ENCODE assay signal across 12 cellular contexts in the genomic region with DNA sequence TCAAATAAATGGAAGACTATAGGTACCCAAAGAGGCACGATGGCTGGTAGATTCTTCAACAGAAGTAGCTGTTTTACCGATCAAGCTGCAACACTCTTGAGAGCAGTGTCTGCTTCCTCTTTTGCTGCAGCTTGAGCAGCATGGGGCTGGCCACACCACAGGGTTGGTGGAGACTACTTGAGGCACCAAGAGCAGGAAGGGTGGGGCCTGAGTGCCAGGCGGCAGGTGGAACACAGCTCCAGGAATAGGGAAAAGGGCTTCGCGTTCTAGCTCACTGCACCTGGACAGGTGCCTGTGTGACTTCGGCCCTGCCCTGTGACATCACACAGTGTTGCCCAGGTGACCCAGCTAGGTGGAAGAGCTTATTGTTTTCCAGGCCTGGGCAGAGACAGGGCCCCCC. TPM values are rescaled to one million over a fixed set of nuclear protein-coding genes. Genes with fewer than 3 reads are reported as not detected.
A peak's percentile ranks its signal among the peaks of the same experiment; 100 is the strongest.
DNase-seq lines count a peak whose midpoint lies in the region; ATAC-seq, FAIRE-seq and TF ChIP-seq lines count a peak whose summit lies in the region.
"Had no signal": no experiment of that assay in that cellular context is flagged by ENCODE, and none has a peak within 500 bp of the region (broad histone marks: within the 10 kb centered on the region; RNA-seq: fewer than 3 reads in every experiment).

A gene (plus strand): TSS at position 365 of the 400 bp plus-strand sequence. CDS start 394 bp downstream, outside the sequence.

- no peaks in the 10 kb centered on the region for H3K79me2 ChIP-seq in PC-9 (ENCODE audit: low read depth)
- no peaks in the 10 kb centered on the region for H3K79me2 ChIP-seq in parathyroid adenoma

- peaks cover 27% of the 10 kb centered on the region for H3F3A ChIP-seq in PC-9 (ENCODE audit: insufficient read depth, low read depth)

- H3K36me3 ChIP-seq in PC-9 (ENCODE audit: low read depth) (no peaks in the 10 kb centered on the region), parathyroid adenoma (ENCODE audit: control insufficient read depth, insufficient read depth, low read length) (no peaks in the 10 kb centered on the region)

- POLR2A ChIA-PET in PC-9 (lab: Charles Lee; ENCODE audit: unreplicated experiment), result interaction anchor here (0.5 to 0.8 kb wide), 6 partner anchors 21 to 100 kb away, joined by 3 to 14 read pairs (median 4); no protein-coding TSS in a partner anchor

- H3K9me2 ChIP-seq in PC-9 (ENCODE audit: insufficient read depth), result no peaks in the 10 kb centered on the region

- H3K4me3 ChIP-seq in PC-9 (no peak within 1 kb of the TSS), parathyroid adenoma (ENCODE audit: low read depth, low read length) (no peak within 1 kb of the TSS)

- H3K9ac ChIP-seq in parathyroid adenoma, result no peak within 1 kb of the TSS

- CTCF ChIA-PET in PC-9 (lab: Charles Lee), result interaction anchor here (0.6 to 1.1 kb wide), 4 partner anchors 20 to 1531 kb away, joined by 3 to 9 read pairs (median 4); a partner anchor contains a TSS

- H3K27ac ChIP-seq in PC-9 (no peak within 1 kb of the TSS), parathyroid adenoma (no peak within 1 kb of the TSS)

- H3K4me1 ChIP-seq in PC-9 (replicated peaks; ENCODE audit: insufficient read depth) (peaks cover 50% of the 10 kb centered on the region), parathyroid adenoma (peaks cover 9% of the 10 kb centered on the region)

- no peaks in the 10 kb centered on the region for H3K27me3 ChIP-seq in PC-9 (ENCODE audit: insufficient read depth, low read depth)
- no peaks in the 10 kb centered on the region for H3K27me3 ChIP-seq in parathyroid adenoma (ENCODE audit: control insufficient read depth, insufficient read depth, low read length)

- peak within 1 kb of the TSS; percentile 53 for H3K4me2 ChIP-seq in PC-9
- no peak within 1 kb of the TSS for H3K4me2 ChIP-seq in parathyroid adenoma (ENCODE audit: low read length)

- no peaks in the 10 kb centered on the region for H4K20me1 ChIP-seq in PC-9 (ENCODE audit: insufficient read depth)

- FAIRE-seq in GM18507 (lab: Jason Lieb, UNC), result peak; percentile 76

- DNase-seq in GM18507 (ENCODE audit: extremely low spot score, insufficient read length, low read depth) (peak; percentile 33), NCI-H1417 (lab: John Stamatoyannopoulos, UW) (peak; percentile 86 to 93 (median 92)), PC-9 (peak; percentile 84 to 85), NCI-H2227 (lab: John Stamatoyannopoulos, UW; ENCODE audit: unreplicated experiment) (no peak), OCI-M2 (lab: John Stamatoyannopoulos, UW; ENCODE audit: unreplicated experiment) (no peak)
- no peak for DNase-seq in activated T-cell treated with anti-CD3 and anti-CD28 coated beads, Interleukin-2, amount 50 U/mL, for 1 hour
- DNase-seq: DND-41; KG1; naive thymus-derived CD8-positive, alpha-beta T cell had no signal

- no TSS peak for BruUV-seq in PC-9 (replicated peaks; lab: Mats Ljungman, UMichigan)

- TF ChIP-seq CTCF in PC-9 (conservative IDR thresholded peaks at IDR 0.05) (no peak), parathyroid adenoma (IDR thresholded peaks at IDR 0.05) (no peak)

- intact Hi-C loops in PC-9 (cut with micrococcal nuclease; ENCODE audit: unreplicated experiment), result no loop called here

- ATAC-seq in HG03521 (IDR thresholded peaks at IDR 0.05; ENCODE audit: unreplicated experiment), result no peak
- ATAC-seq: naive thymus-derived CD8-positive, alpha-beta T cell had no signal

- H2AFZ ChIP-seq in PC-9 (no peak within 1 kb of the TSS), parathyroid adenoma (peak within 1 kb of the TSS; percentile 50)

- H3K9me3 ChIP-seq in PC-9 (ENCODE audit: insufficient read depth, low read depth), result no peaks in the 10 kb centered on the region
- no peaks in the 10 kb centered on the region for H3K9me3 ChIP-seq in parathyroid adenoma (ENCODE audit: control insufficient read depth, low read length)

RNA-seq across cellular contexts. Expression of the gene that starts here (rescaled TPM):
- total RNA-seq in PC-9 (2021), result 7.5 and 15.4 TPM in 2 replicates
- total RNA-seq: naive thymus-derived CD8-positive, alpha-beta T cell; subcutaneous adipose tissue had no signal

Comparison
In these comparisons a context has a peak if more than half of its experiments do, and no peak if none do; other contexts are left out.
1. DNase-seq: peak in GM18507 (single experiment), NCI-H1417 (3 of 3) and PC-9 (2 of 2); none in NCI-H2227 (single experiment), activated T-cell treated with anti-CD3 and anti-CD28 coated beads, Interleukin-2, amount 50 U/mL, for 1 hour (single experiment) and OCI-M2 (single experiment).